ENCODE assay signal across 1 cellular context in the genomic region with DNA sequence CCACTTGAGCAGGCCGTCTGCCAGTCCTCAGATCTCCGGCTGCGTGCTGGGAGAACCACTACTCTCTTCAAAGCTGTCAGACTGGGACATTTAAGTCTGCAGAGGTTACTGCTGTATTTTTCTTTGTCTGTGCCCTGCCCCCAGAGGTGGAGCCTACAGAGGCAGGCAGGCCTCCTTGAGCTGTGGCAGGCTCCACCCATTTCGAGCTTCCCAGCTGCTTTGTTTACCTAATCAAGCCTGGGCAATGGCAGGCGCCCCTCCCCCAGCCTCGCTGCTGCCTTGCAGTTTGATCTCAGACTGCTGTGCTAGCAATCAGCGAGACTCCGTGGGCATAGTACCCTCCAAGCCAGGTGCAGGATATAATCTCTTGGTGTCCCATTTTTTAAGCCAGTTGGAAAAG. TPM values are rescaled to one million over a fixed set of nuclear protein-coding genes. Genes with fewer than 3 reads are reported as not detected.
"Had no signal": no experiment of that assay in that cellular context is flagged by ENCODE, and none has a peak within 500 bp of the region (broad histone marks: within the 10 kb centered on the region; RNA-seq: fewer than 3 reads in every experiment).

No MANE protein-coding gene starts in this region.

RNA-seq across cellular contexts. Expression of a gene that starts 15.0 kb away (rescaled TPM):
- total RNA-seq: GM23248 had no signal
